8 cellular contexts compared by ENCODE assay signal in genomic region chr12:2395352-2395977, GRCh38.
DNase-seq lines count a peak whose midpoint lies in the region; ATAC-seq, FAIRE-seq and TF ChIP-seq lines count a peak whose summit lies in the region.

No MANE protein-coding gene starts in this region.

- ATAC-seq in left lung (peak; percentile 66), HG03460 (IDR thresholded peaks at IDR 0.05; ENCODE audit: unreplicated experiment) (no peak), GM21619 (IDR thresholded peaks at IDR 0.05; ENCODE audit: unreplicated experiment) (no peak)

- no peak overlapping the region for H3K4me2 ChIP-seq in mammary epithelial cell (ENCODE audit: insufficient read depth, low read depth, low read length)

- no peak overlapping the region for H2AFZ ChIP-seq in mammary epithelial cell (ENCODE audit: low read depth, low read length)

- H3K9ac ChIP-seq in mammary epithelial cell (ENCODE audit: insufficient read depth, low read length): no peak overlapping the region
- H3K9ac ChIP-seq in stomach smooth muscle (ENCODE audit: low read length in 2 of 2): no peak overlapping the region

- H4K20me1 ChIP-seq in mammary epithelial cell (ENCODE audit: insufficient read depth, low read length): no peaks in the 10 kb centered on the region

- H3K4me1 ChIP-seq in SJSA1 (replicated peaks) (peaks cover 10% of the 10 kb centered on the region), mammary epithelial cell (ENCODE audit: insufficient read depth, low read length) (peaks cover 12% of the 10 kb centered on the region), left lung (peaks cover 0 to 7% of the 10 kb centered on the region in 2 donors), stomach smooth muscle (ENCODE audit: control insufficient read depth, insufficient read depth, low read length) (peaks cover 53% of the 10 kb centered on the region)

- in situ Hi-C loops in mammary epithelial cell (cut with MboI; ENCODE audit: low sequenced_read_pairs in 2 of 2): no loop called here

- CTCF ChIA-PET in mammary epithelial cell (lab: Charles Lee; ENCODE audit: low non-redundant PET): interaction anchor here (0.6 kb wide), 1 partner anchor 346 kb away, joined by 5 read pairs; no protein-coding TSS in a partner anchor

- intact Hi-C loops in mammary epithelial cell (cut with micrococcal nuclease): loop anchor here (10.0 kb wide), 1 partner anchor 221 kb away; no protein-coding TSS in a partner anchor
- intact Hi-C loops in left lung (cut with DNase I): no loop called here

- TF ChIP-seq POLR2A in H54 (IDR thresholded peaks at IDR 0.05; ENCODE audit: low read depth, low read length): no peak

- dilution Hi-C loops in mammary epithelial cell (cut with HindIII; ENCODE audit: low sequenced_read_pairs): loop anchor here (5.0 kb wide), 1 partner anchor 38 kb away; no protein-coding TSS in a partner anchor

- BruUV-seq in mammary epithelial cell (replicated peaks; lab: Mats Ljungman, UMichigan): no TSS peak

- H3K79me2 ChIP-seq in mammary epithelial cell (ENCODE audit: insufficient read depth, low read length): no peaks in the 10 kb centered on the region

- H3K27ac ChIP-seq in SJSA1 (no peak overlapping the region), mammary epithelial cell (ENCODE audit: insufficient read depth, low read depth, low read length) (no peak overlapping the region), left lung (peak overlapping the region in 1 of 2 donors; percentile 10), stomach smooth muscle (ENCODE audit: low read length) (peak overlapping the region; percentile 71)

- H3K36me3 ChIP-seq in SJSA1 (no peaks in the 10 kb centered on the region), mammary epithelial cell (ENCODE audit: insufficient read depth, low read length) (no peaks in the 10 kb centered on the region), left lung (no peaks in the 10 kb centered on the region), stomach smooth muscle (ENCODE audit: control insufficient read depth in 2 of 2, insufficient read depth in 2 of 2, low read length in 2 of 2) (no peaks in the 10 kb centered on the region)

- TF ChIP-seq CTCF in mammary epithelial cell (conservative IDR thresholded peaks at IDR 0.05 in 1 of 2, IDR thresholded peaks at IDR 0.05 in 1 of 2; ENCODE audit: extremely low read depth in 1 of 2, insufficient read depth in 1 of 2, low read depth in 1 of 2, low read length in 2 of 2) (peak; percentile 78 to 79), left lung (IDR thresholded peaks at IDR 0.05) (peak; percentile 69 to 86)

- H3K4me3 ChIP-seq in SJSA1 (no peak overlapping the region), mammary epithelial cell (replicated peaks in 1 of 3; ENCODE audit: insufficient read depth in 1 of 3, low read depth in 2 of 3, low read length in 3 of 3) (no peak overlapping the region), left lung (no peak overlapping the region), stomach smooth muscle (ENCODE audit: low read length in 2 of 2) (no peak overlapping the region)

- WGBS in mammary epithelial cell (ENCODE audit: low coverage, missing lambda C conversion rate): 80% methylated on average over 6 of the region's 8 CpGs

- no peaks in the 10 kb centered on the region for H3K27me3 ChIP-seq in SJSA1 (replicated peaks)
- no peaks in the 10 kb centered on the region for H3K27me3 ChIP-seq in mammary epithelial cell (ENCODE audit: insufficient read depth, low read length)
- no peaks in the 10 kb centered on the region for H3K27me3 ChIP-seq in left lung
- no peaks in the 10 kb centered on the region for H3K27me3 ChIP-seq in stomach smooth muscle (ENCODE audit: control insufficient read depth in 1 of 2, insufficient read depth in 2 of 2, low read length in 2 of 2)

- DNase-seq in CD1c-positive myeloid dendritic cell (ENCODE audit: extremely low spot score) (peak; percentile 61), H54 (ENCODE audit: insufficient read length, low spot score) (peak; percentile 55), SJSA1 (ENCODE audit: low read depth in 1 of 2, low spot score in 2 of 2) (peak; percentile 51 to 70), mammary epithelial cell (no peak), left lung (peak; percentile 55 to 87)

- no peak for FAIRE-seq in H54 (lab: Jason Lieb, UNC)

- H3K9me3 ChIP-seq in SJSA1 (replicated peaks) (no peaks in the 10 kb centered on the region), mammary epithelial cell (replicated peaks; ENCODE audit: insufficient read depth, low read length) (no peaks in the 10 kb centered on the region), left lung (no peaks in the 10 kb centered on the region), stomach smooth muscle (ENCODE audit: control insufficient read depth in 2 of 2, low read length in 2 of 2) (peaks cover 0 to 4% of the 10 kb centered on the region in 2 donors)
